Comparison of ENCODE assay signal across 8 cellular contexts in genomic region chrX:15349046-15349445, GRCh38. TPM values are rescaled to one million over a fixed set of nuclear protein-coding genes. Genes with fewer than 3 reads are reported as not detected.
A peak's percentile ranks its signal among the peaks of the same experiment; 100 is the strongest.
DNase-seq lines count a peak whose midpoint lies in the region; ATAC-seq and TF ChIP-seq lines count a peak whose summit lies in the region.

No MANE protein-coding gene starts in this region.

- H2AFZ ChIP-seq in Karpas-422 (ENCODE audit: low read length), result no peak overlapping the region

- H3K9ac ChIP-seq in Karpas-422 (ENCODE audit: low read length) (no peak overlapping the region), colonic mucosa (ENCODE audit: low read depth in 2 of 2, low read length in 2 of 2) (no peak overlapping the region)

- peak; percentile 37 for DNase-seq in ACHN
- DNase-seq in GM03348 (ENCODE audit: low spot score), result peak; percentile 30
- DNase-seq in Karpas-422, result peak; percentile 92
- peak; percentile 24 for DNase-seq in OCI-M2 (lab: John Stamatoyannopoulos, UW; ENCODE audit: unreplicated experiment)
- DNase-seq in colonic mucosa, result peak; percentile 23
- DNase-seq in right lobe of liver, result no peak
- no peak for DNase-seq in vagina (ENCODE audit: extremely low spot score in 2 of 2)

- TF ChIP-seq CTCF in colonic mucosa (IDR thresholded peaks at IDR 0.05), result peak; percentile 42
- TF ChIP-seq CTCF in right lobe of liver (IDR thresholded peaks at IDR 0.05), result peak; percentile 52 to 67 (median 60)
- TF ChIP-seq CTCF in vagina (IDR thresholded peaks at IDR 0.05), result peak; percentile 9 to 51 (median 50)

- H3K4me2 ChIP-seq in Karpas-422 (ENCODE audit: low read depth, low read length, poor library complexity, severe bottlenecking), result no peak overlapping the region

- no peaks in the 10 kb centered on the region for H3K27me3 ChIP-seq in Karpas-422 (ENCODE audit: low read length)
- no peaks in the 10 kb centered on the region for H3K27me3 ChIP-seq in colonic mucosa
- no peaks in the 10 kb centered on the region for H3K27me3 ChIP-seq in right lobe of liver
- H3K27me3 ChIP-seq in vagina, result no peaks in the 10 kb centered on the region

- H3K4me1 ChIP-seq in Karpas-422 (ENCODE audit: low read length) (no peaks in the 10 kb centered on the region), colonic mucosa (no peaks in the 10 kb centered on the region), right lobe of liver (no peaks in the 10 kb centered on the region), vagina (no peaks in the 10 kb centered on the region)

- H3K9me2 ChIP-seq in Karpas-422 (replicated peaks; ENCODE audit: insufficient read depth, low read length), result no peaks in the 10 kb centered on the region

- no peak for TF ChIP-seq POLR2A in right lobe of liver (IDR thresholded peaks at IDR 0.05)
- no peak for TF ChIP-seq POLR2A in vagina (IDR thresholded peaks at IDR 0.05)

- H3K27ac ChIP-seq in Karpas-422 (ENCODE audit: low read length), result no peak overlapping the region
- no peak overlapping the region for H3K27ac ChIP-seq in colonic mucosa
- H3K27ac ChIP-seq in right lobe of liver, result no peak overlapping the region
- no peak overlapping the region for H3K27ac ChIP-seq in vagina

- H3K79me2 ChIP-seq in Karpas-422 (ENCODE audit: low read length), result no peaks in the 10 kb centered on the region

- H3K36me3 ChIP-seq in Karpas-422 (ENCODE audit: insufficient read depth, low read length) (no peaks in the 10 kb centered on the region), colonic mucosa (no peaks in the 10 kb centered on the region), right lobe of liver (no peaks in the 10 kb centered on the region), vagina (no peaks in the 10 kb centered on the region)

- 14% methylated on average over 2 of the region's 2 CpGs for WGBS in right lobe of liver (ENCODE audit: insufficient coverage, low coverage, low lambda C conversion rate, missing lambda C conversion rate)

- in situ Hi-C loops in ACHN (cut with HindIII; ENCODE audit: low pct_ligation_motif_present, low pct_unique_long_range_greater_than_20kb, low sequenced_read_pairs), result no loop called here

- H3K9me3 ChIP-seq in Karpas-422 (ENCODE audit: low read length) (no peaks in the 10 kb centered on the region), colonic mucosa (no peaks in the 10 kb centered on the region), right lobe of liver (no peaks in the 10 kb centered on the region), vagina (no peaks in the 10 kb centered on the region)

- H3K4me3 ChIP-seq in Karpas-422 (ENCODE audit: low read length), result no peak overlapping the region
- no peak overlapping the region for H3K4me3 ChIP-seq in colonic mucosa
- H3K4me3 ChIP-seq in right lobe of liver, result no peak overlapping the region
- no peak overlapping the region for H3K4me3 ChIP-seq in vagina

- peak; percentile 83 to 93 (median 88) for ATAC-seq in right lobe of liver
- no peak for ATAC-seq in HG03045 (IDR thresholded peaks at IDR 0.05; ENCODE audit: unreplicated experiment)

- intact Hi-C loops in colonic mucosa (cut with DNase I), result loop anchor here (10.0 kb wide), 1 partner anchor 216 kb away; no protein-coding TSS in a partner anchor
- intact Hi-C loops in right lobe of liver (cut with DNase I), result no loop called here
- intact Hi-C loops in vagina (cut with DNase I), result no loop called here

- H4K20me1 ChIP-seq in Karpas-422 (ENCODE audit: insufficient read depth, low read depth, low read length), result no peaks in the 10 kb centered on the region

RNA-seq across cellular contexts. Expression of gene PIGA, which starts 13.7 kb away (rescaled TPM):
- total RNA-seq in Karpas-422 (2014; rRNA removed; shearing (Covaris generic); ENCODE audit: low replicate concordance), result 8.2 and 39.5 TPM in 2 replicates
- total RNA-seq in colonic mucosa (10 to 100 TPM; 15.3 to 22.2 TPM), right lobe of liver (10 to 100 TPM in 1 of 6 experiments, 1 to 10 TPM in 5; 4.8 to 12.5 (median 7.3) TPM), vagina (8.8 TPM)

RNA-seq across cellular contexts. Expression of gene ASB11, which starts 33.6 kb away (rescaled TPM):
- total RNA-seq in Karpas-422 (2014; rRNA removed; shearing (Covaris generic); ENCODE audit: low replicate concordance), result not detected in 2 replicates
- total RNA-seq in colonic mucosa, result under 1 TPM in 1 of 2 donors, not detected in 1; 0.10 TPM
- not detected for total RNA-seq in right lobe of liver
- not detected for total RNA-seq in vagina

RNA-seq across cellular contexts. Expression of gene VEGFD, which starts 35.2 kb away (rescaled TPM):
- not detected in 2 replicates for total RNA-seq in Karpas-422 (2014; rRNA removed; shearing (Covaris generic); ENCODE audit: low replicate concordance)
- total RNA-seq in colonic mucosa (1 to 10 TPM; 1.2 to 2.5 TPM), right lobe of liver (under 1 TPM; 0.22 to 0.49 (median 0.33) TPM), vagina (5.4 TPM)

Comparison
In these comparisons a context has a peak if more than half of its experiments do, and no peak if none do; other contexts are left out.
1. DNase-seq: peak in ACHN (single experiment), GM03348 (single experiment), Karpas-422 (single experiment), OCI-M2 (single experiment) and colonic mucosa (single experiment); none in right lobe of liver (0 of 3) and vagina (0 of 2).
2. Peak in every context shown above with its lines, with median percentiles within 50 percentile points of each other: CTCF ChIP-seq.